8 cellular contexts compared by ENCODE assay signal in genomic region chr6:37696841-37697735, GRCh38. TPM values are rescaled to one million over a fixed set of nuclear protein-coding genes. Genes with fewer than 3 reads are reported as not detected.
DNase-seq lines count a peak whose midpoint lies in the region; ATAC-seq, FAIRE-seq and TF ChIP-seq lines count a peak whose summit lies in the region.

No MANE protein-coding gene starts in this region.

- H3K4me1 ChIP-seq in HUES64 (ENCODE audit: insufficient read depth, low read length): peaks cover 17% of the 10 kb centered on the region

- no peaks in the 10 kb centered on the region for H3K9me3 ChIP-seq in HUES64 (ENCODE audit: insufficient read depth, low read depth, low read length)

- no peak for FAIRE-seq in HTR-8/SVneo (lab: Jason Lieb, UNC)

- POLR2A ChIA-PET in activated CD4-positive, alpha-beta memory T cell treated with anti-CD3 and anti-CD28 coated beads, Interleukin-2, amount 10 ng/mL, durations not matched to agents 7 days and 5 days (lab: Charles Lee): interaction anchor here (0.6 to 2.1 kb wide), 16 partner anchors 122 to 1028 kb away, joined by 3 to 15 read pairs (median 4); partner anchors contain the start of genes CCDC167, CMTR1 and ZFAND3

- 0 out of 2 replicates have a peak overlapping the region, but pooled peaks have one; percentile 32 for H3K9ac ChIP-seq in HUES64 (ENCODE audit: low read depth, low read length)

- peaks cover 96% of the 10 kb centered on the region for H3K27me3 ChIP-seq in HUES64 (ENCODE audit: insufficient read depth, low read length)

- peaks cover 6% of the 10 kb centered on the region for H3K27me3 Mint-ChIP-seq in activated CD4-positive, alpha-beta memory T cell treated with anti-CD3 and anti-CD28 coated beads, Interleukin-2, amount 10 ng/mL, durations not matched to agents 7 days and 5 days
- H3K27me3 Mint-ChIP-seq in neural crest cell (ENCODE audit: low read depth): peaks cover 68% of the 10 kb centered on the region

- no peak overlapping the region for H3K27ac ChIP-seq in HUES64 (ENCODE audit: low read depth, low read length)

- H3K9me3 Mint-ChIP-seq in activated CD4-positive, alpha-beta memory T cell treated with anti-CD3 and anti-CD28 coated beads, Interleukin-2, amount 10 ng/mL, durations not matched to agents 7 days and 5 days: no peaks in the 10 kb centered on the region
- no peaks in the 10 kb centered on the region for H3K9me3 Mint-ChIP-seq in neural crest cell

- peaks cover 42% of the 10 kb centered on the region for H3K4me1 Mint-ChIP-seq in activated CD4-positive, alpha-beta memory T cell treated with anti-CD3 and anti-CD28 coated beads, Interleukin-2, amount 10 ng/mL, durations not matched to agents 7 days and 5 days
- peaks cover 41% of the 10 kb centered on the region for H3K4me1 Mint-ChIP-seq in neural crest cell

- under 1% methylated on average over 120 of the region's 120 CpGs for whole genome bisulfite sequencing in HUES64

- peak overlapping the region; percentile 94 for H3K4me3 Mint-ChIP-seq in activated CD4-positive, alpha-beta memory T cell treated with anti-CD3 and anti-CD28 coated beads, Interleukin-2, amount 10 ng/mL, durations not matched to agents 7 days and 5 days
- H3K4me3 Mint-ChIP-seq in neural crest cell: peak overlapping the region; percentile 94

- H3K36me3 ChIP-seq in HUES64 (ENCODE audit: insufficient read depth, low read length): no peaks in the 10 kb centered on the region

- CTCF ChIA-PET in activated CD4-positive, alpha-beta memory T cell treated with anti-CD3 and anti-CD28 coated beads, Interleukin-2, amount 10 ng/mL, durations not matched to agents 7 days and 5 days (lab: Charles Lee): interaction anchor here (0.7 kb wide), 1 partner anchor 443 kb away, joined by 3 read pairs; no protein-coding TSS in a partner anchor

- H3K36me3 Mint-ChIP-seq in activated CD4-positive, alpha-beta memory T cell treated with anti-CD3 and anti-CD28 coated beads, Interleukin-2, amount 10 ng/mL, durations not matched to agents 7 days and 5 days (ENCODE audit: low read depth): peaks cover 15% of the 10 kb centered on the region
- H3K36me3 Mint-ChIP-seq in neural crest cell (ENCODE audit: low read depth): no peaks in the 10 kb centered on the region

- ATAC-seq in esophagus mucosa (peak; percentile 6), HG03521 (IDR thresholded peaks at IDR 0.05; ENCODE audit: unreplicated experiment) (no peak), HG03025 (IDR thresholded peaks at IDR 0.05; ENCODE audit: low FRiP score, unreplicated experiment) (no peak)

- peak overlapping the region; percentile 73 for H3K27ac Mint-ChIP-seq in activated CD4-positive, alpha-beta memory T cell treated with anti-CD3 and anti-CD28 coated beads, Interleukin-2, amount 10 ng/mL, durations not matched to agents 7 days and 5 days
- H3K27ac Mint-ChIP-seq in neural crest cell (ENCODE audit: unreplicated experiment): no peak overlapping the region

- H3K4me3 ChIP-seq in HUES64 (ENCODE audit: low read length): peak overlapping the region; percentile 63

- DNase-seq in EH (ENCODE audit: low read depth): peak; percentile 35
- DNase-seq in activated CD4-positive, alpha-beta memory T cell treated with anti-CD3 and anti-CD28 coated beads, Interleukin-2, amount 10 ng/mL, durations not matched to agents 7 days and 5 days: peak; percentile 62
- DNase-seq in neural crest cell (ENCODE audit: low read depth, low spot score): peak; percentile 30
- no peak for DNase-seq in HTR-8/SVneo (ENCODE audit: insufficient read length, low spot score)

- TF ChIP-seq CTCF in neural crest cell (conservative IDR thresholded peaks at IDR 0.05): peak; percentile 46

RNA-seq across cellular contexts. Expression of gene MDGA1, which starts 0.6 kb away (rescaled TPM):
- polyA plus RNA-seq in HUES64 (2013, experiment 1 of 2): 1.3 TPM
- 1.7 TPM for polyA plus RNA-seq in HUES64 (2013, experiment 2 of 2)
- 10 to 100 TPM; 35.1 to 38.0 TPM for total RNA-seq in activated CD4-positive, alpha-beta memory T cell treated with anti-CD3 and anti-CD28 coated beads, Interleukin-2, amount 10 ng/mL, durations not matched to agents 7 days and 5 days
- 9.2 TPM for total RNA-seq in esophagus mucosa
- 17.8 and 21.7 TPM in 2 replicates for total RNA-seq in neural crest cell
